1 cellular context compared by ENCODE assay signal in genomic region chr9:16708638-16709435, GRCh38.
TF ChIP-seq lines count a peak whose summit lies in the region.

No MANE protein-coding gene starts in this region.

TF ChIP-seq in GM12878, 131 proteins besides CTCF, POLR2A, EP300 and RAD21 (continued from another document):
- no peak for TF ChIP-seq MLLT1 (IDR thresholded peaks at IDR 0.05)
- TF ChIP-seq, protein P1, sequence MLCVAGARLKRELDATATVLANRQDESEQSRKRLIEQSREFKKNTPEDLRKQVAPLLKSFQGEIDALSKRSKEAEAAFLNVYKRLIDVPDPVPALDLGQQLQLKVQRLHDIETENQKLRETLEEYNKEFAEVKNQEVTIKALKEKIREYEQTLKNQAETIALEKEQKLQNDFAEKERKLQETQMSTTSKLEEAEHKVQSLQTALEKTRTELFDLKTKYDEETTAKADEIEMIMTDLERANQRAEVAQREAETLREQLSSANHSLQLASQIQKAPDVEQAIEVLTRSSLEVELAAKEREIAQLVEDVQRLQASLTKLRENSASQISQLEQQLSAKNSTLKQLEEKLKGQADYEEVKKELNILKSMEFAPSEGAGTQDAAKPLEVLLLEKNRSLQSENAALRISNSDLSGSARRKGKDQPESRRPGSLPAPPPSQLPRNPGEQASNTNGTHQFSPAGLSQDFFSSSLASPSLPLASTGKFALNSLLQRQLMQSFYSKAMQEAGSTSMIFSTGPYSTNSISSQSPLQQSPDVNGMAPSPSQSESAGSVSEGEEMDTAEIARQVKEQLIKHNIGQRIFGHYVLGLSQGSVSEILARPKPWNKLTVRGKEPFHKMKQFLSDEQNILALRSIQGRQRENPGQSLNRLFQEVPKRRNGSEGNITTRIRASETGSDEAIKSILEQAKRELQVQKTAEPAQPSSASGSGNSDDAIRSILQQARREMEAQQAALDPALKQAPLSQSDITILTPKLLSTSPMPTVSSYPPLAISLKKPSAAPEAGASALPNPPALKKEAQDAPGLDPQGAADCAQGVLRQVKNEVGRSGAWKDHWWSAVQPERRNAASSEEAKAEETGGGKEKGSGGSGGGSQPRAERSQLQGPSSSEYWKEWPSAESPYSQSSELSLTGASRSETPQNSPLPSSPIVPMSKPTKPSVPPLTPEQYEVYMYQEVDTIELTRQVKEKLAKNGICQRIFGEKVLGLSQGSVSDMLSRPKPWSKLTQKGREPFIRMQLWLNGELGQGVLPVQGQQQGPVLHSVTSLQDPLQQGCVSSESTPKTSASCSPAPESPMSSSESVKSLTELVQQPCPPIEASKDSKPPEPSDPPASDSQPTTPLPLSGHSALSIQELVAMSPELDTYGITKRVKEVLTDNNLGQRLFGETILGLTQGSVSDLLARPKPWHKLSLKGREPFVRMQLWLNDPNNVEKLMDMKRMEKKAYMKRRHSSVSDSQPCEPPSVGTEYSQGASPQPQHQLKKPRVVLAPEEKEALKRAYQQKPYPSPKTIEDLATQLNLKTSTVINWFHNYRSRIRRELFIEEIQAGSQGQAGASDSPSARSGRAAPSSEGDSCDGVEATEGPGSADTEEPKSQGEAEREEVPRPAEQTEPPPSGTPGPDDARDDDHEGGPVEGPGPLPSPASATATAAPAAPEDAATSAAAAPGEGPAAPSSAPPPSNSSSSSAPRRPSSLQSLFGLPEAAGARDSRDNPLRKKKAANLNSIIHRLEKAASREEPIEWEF (IDR thresholded peaks at IDR 0.05; ENCODE audit: insufficient replicate concordance, low read depth, low read length) = no peak
- no peak for TF ChIP-seq NR2F1 (conservative IDR thresholded peaks at IDR 0.05)
- TF ChIP-seq MYC (IDR thresholded peaks at IDR 0.05; ENCODE audit: insufficient read depth, insufficient read length, insufficient replicate concordance, low read length, severe bottlenecking) = no peak
- TF ChIP-seq CREM (IDR thresholded peaks at IDR 0.05; ENCODE audit: low read depth) = no peak
- TF ChIP-seq MXI1 (IDR thresholded peaks at IDR 0.05; ENCODE audit: low read depth, low read length) = no peak
- TF ChIP-seq TCF3 (IDR thresholded peaks at IDR 0.05; ENCODE audit: borderline replicate concordance, insufficient read depth, low read depth, low read length) = no peak
- no peak for TF ChIP-seq PAX5 (IDR thresholded peaks at IDR 0.05; ENCODE audit: borderline replicate concordance, low read depth, low read length)
- no peak for TF ChIP-seq PBX3 (IDR thresholded peaks at IDR 0.05; ENCODE audit: insufficient replicate concordance, low read depth, low read length)
- no peak for TF ChIP-seq POLR2AphosphoS2 (IDR thresholded peaks at IDR 0.05; ENCODE audit: low read depth, low read length)
- no peak for TF ChIP-seq ZBED1 (IDR thresholded peaks at IDR 0.05; ENCODE audit: borderline replicate concordance)
- TF ChIP-seq KAT2A (conservative IDR thresholded peaks at IDR 0.05; ENCODE audit: control insufficient read depth, low read depth, low read length) = no peak
- TF ChIP-seq ZNF622 (IDR thresholded peaks at IDR 0.05) = no peak
- TF ChIP-seq NFXL1 (IDR thresholded peaks at IDR 0.05; ENCODE audit: borderline replicate concordance) = no peak
- TF ChIP-seq MEF2B (IDR thresholded peaks at IDR 0.05; ENCODE audit: partially characterized antibody, poor library complexity, severe bottlenecking) = no peak
- no peak for TF ChIP-seq HCFC1 (IDR thresholded peaks at IDR 0.05; ENCODE audit: low read length)
- no peak for TF ChIP-seq IKZF1 (conservative IDR thresholded peaks at IDR 0.05)
